In genomic region chr3:179309225-179310109, GRCh38 we compare ENCODE assay signal across 12 cellular contexts. TPM values are rescaled to one million over a fixed set of nuclear protein-coding genes. Genes with fewer than 3 reads are reported as not detected.
DNase-seq lines count a peak whose midpoint lies in the region; ATAC-seq and TF ChIP-seq lines count a peak whose summit lies in the region.
"Had no signal": no experiment of that assay in that cellular context is flagged by ENCODE, and none has a peak within 500 bp of the region (broad histone marks: within the 10 kb centered on the region; RNA-seq: fewer than 3 reads in every experiment).

No MANE protein-coding gene starts in this region.

- TF ChIP-seq CTCF in mammary epithelial cell (conservative IDR thresholded peaks at IDR 0.05 in 1 of 2, IDR thresholded peaks at IDR 0.05 in 1 of 2; ENCODE audit: extremely low read depth in 1 of 2, insufficient read depth in 1 of 2, low read depth in 1 of 2, low read length in 2 of 2) = no peak

- H3K27ac Mint-ChIP-seq in naive B cell = no peak overlapping the region
- no peak overlapping the region for H3K27ac Mint-ChIP-seq in T-helper 17 cell

- CTCF ChIA-PET in mammary epithelial cell (lab: Charles Lee; ENCODE audit: low non-redundant PET) = no interaction called here

- no peaks in the 10 kb centered on the region for H3K4me1 ChIP-seq in mammary epithelial cell (ENCODE audit: insufficient read depth, low read length)

- H3K4me1 Mint-ChIP-seq in naive B cell (peaks cover 5 to 6% (median 5%) of the 10 kb centered on the region in 3 donors), T-helper 17 cell (no peaks in the 10 kb centered on the region)

- dilution Hi-C loops in mammary epithelial cell (cut with HindIII; ENCODE audit: low sequenced_read_pairs) = loop anchor here (25.0 kb wide), 1 partner anchor 297 kb away; no protein-coding TSS in a partner anchor

- H3K9ac ChIP-seq in mammary epithelial cell (ENCODE audit: insufficient read depth, low read length) = no peak overlapping the region
- H3K9ac ChIP-seq: SK-N-SH had no signal

- no peaks in the 10 kb centered on the region for H3K27me3 Mint-ChIP-seq in naive B cell
- peaks cover 15% of the 10 kb centered on the region for H3K27me3 Mint-ChIP-seq in T-helper 17 cell

- no peak overlapping the region for H3K4me3 ChIP-seq in mammary epithelial cell (replicated peaks in 1 of 3; ENCODE audit: insufficient read depth in 1 of 3, low read depth in 2 of 3, low read length in 3 of 3)
- H3K4me3 ChIP-seq: mucosa of descending colon had no signal

- H3K9me3 ChIP-seq in T-helper 17 cell (ENCODE audit: control insufficient read depth, low read length, poor library complexity, severe bottlenecking) (no peaks in the 10 kb centered on the region), mammary epithelial cell (replicated peaks; ENCODE audit: insufficient read depth, low read length) (no peaks in the 10 kb centered on the region)
- H3K9me3 ChIP-seq: mucosa of descending colon, SK-N-SH had no signal

- WGBS in mammary epithelial cell (ENCODE audit: low coverage, missing lambda C conversion rate) = 56% methylated on average over 1 of the region's 1 CpG

- H3K79me2 ChIP-seq in mammary epithelial cell (ENCODE audit: insufficient read depth, low read length) = no peaks in the 10 kb centered on the region

- H2AFZ ChIP-seq in mammary epithelial cell (ENCODE audit: low read depth, low read length) = no peak overlapping the region

- DNase-seq in naive B cell (peak; percentile 58), T-helper 17 cell (no peak), mammary epithelial cell (no peak), ecto neural progenitor cell (ENCODE audit: low spot score) (no peak)
- DNase-seq: amygdala, DMS 273 treated with DMSO at 0.1 percent for 48 hours, KBM-7, mucosa of descending colon, SK-N-SH had no signal

- H3K4me3 Mint-ChIP-seq in naive B cell (no peak overlapping the region), T-helper 17 cell (no peak overlapping the region)

- intact Hi-C loops in mammary epithelial cell (cut with micrococcal nuclease) = no loop called here

- no peak overlapping the region for H3K4me2 ChIP-seq in mammary epithelial cell (ENCODE audit: insufficient read depth, low read depth, low read length)
- H3K4me2 ChIP-seq: SK-N-SH had no signal

- no TSS peak for BruUV-seq in mammary epithelial cell (replicated peaks; lab: Mats Ljungman, UMichigan)

- no peaks in the 10 kb centered on the region for H3K36me3 ChIP-seq in mammary epithelial cell (ENCODE audit: insufficient read depth, low read length)

- H3K36me3 Mint-ChIP-seq in naive B cell = no peaks in the 10 kb centered on the region
- H3K36me3 Mint-ChIP-seq in T-helper 17 cell (ENCODE audit: low read depth) = peaks cover 2% of the 10 kb centered on the region

- H4K20me1 ChIP-seq in mammary epithelial cell (ENCODE audit: insufficient read depth, low read length) = no peaks in the 10 kb centered on the region

- no peaks in the 10 kb centered on the region for H3K9me3 Mint-ChIP-seq in naive B cell

- no peaks in the 10 kb centered on the region for H3K27me3 ChIP-seq in mammary epithelial cell (ENCODE audit: insufficient read depth, low read length)

- peak; percentile 86 for ATAC-seq in GM19035 (IDR thresholded peaks at IDR 0.05; ENCODE audit: unreplicated experiment)
- ATAC-seq in GM21717 (IDR thresholded peaks at IDR 0.05; ENCODE audit: unreplicated experiment) = peak; percentile 98
- ATAC-seq in HG03108 (IDR thresholded peaks at IDR 0.05; ENCODE audit: unreplicated experiment) = peak; percentile 83
- ATAC-seq in naive B cell (ENCODE audit: low read depth in 2 of 2) = peak; percentile 92
- ATAC-seq in T-helper 17 cell = no peak
- ATAC-seq: mucosa of descending colon had no signal

- in situ Hi-C loops in mammary epithelial cell (cut with MboI; ENCODE audit: low sequenced_read_pairs in 2 of 2) = loop anchor here (10.0 to 25.0 kb wide), 3 partner anchors 205 to 872 kb away; no protein-coding TSS in a partner anchor

- H3K27ac ChIP-seq in mammary epithelial cell (ENCODE audit: insufficient read depth, low read depth, low read length) = no peak overlapping the region

RNA-seq across cellular contexts. Expression of gene ZNF639, which starts 13.4 kb away (rescaled TPM):
- polyA plus RNA-seq in naive B cell (ENCODE audit: low read depth in 6 of 6) (10 to 100 TPM; 51.3 to 93.5 (median 57.5) TPM), mammary epithelial cell (11.2 TPM)
- total RNA-seq in T-helper 17 cell (10 to 100 TPM; 63.6 to 68.9 TPM), mammary epithelial cell (10 to 100 TPM; 25.3 to 27.7 TPM)
- 4.8 TPM for polyA minus RNA-seq in mammary epithelial cell

RNA-seq across cellular contexts. Expression of gene MFN1, which starts 38.0 kb away (rescaled TPM):
- polyA plus RNA-seq in naive B cell (ENCODE audit: low read depth in 6 of 6) (10 to 100 TPM; 18.2 to 41.4 (median 31.2) TPM), mammary epithelial cell (16.5 TPM)
- total RNA-seq in T-helper 17 cell (10 to 100 TPM; 27.3 to 32.0 TPM), mammary epithelial cell (10 to 100 TPM; 51.5 to 55.2 TPM)
- polyA minus RNA-seq in mammary epithelial cell = 39.3 TPM

RNA-seq across cellular contexts. Expression of gene KCNMB3, which starts 58.6 kb away (rescaled TPM):
- polyA plus RNA-seq in naive B cell (ENCODE audit: low read depth in 6 of 6) (1 to 10 TPM in 4 of 6 donors, under 1 TPM in 1, not detected in 1; 0.71 to 6.0 (median 3.0) TPM), mammary epithelial cell (0.67 TPM)
- total RNA-seq in T-helper 17 cell (1 to 10 TPM in 1 of 2 donors, under 1 TPM in 1; 0.57 to 1.0 TPM), mammary epithelial cell (1 to 10 TPM; 1.0 to 1.2 TPM)
- not detected for polyA minus RNA-seq in mammary epithelial cell
